Comparison of ENCODE assay signal across 1 cellular context in genomic region chr11:74371269-74372039, GRCh38.
TF ChIP-seq lines count a peak whose summit lies in the region.

No MANE protein-coding gene starts in this region.

TF ChIP-seq in A549, 52 proteins besides CTCF, POLR2A, EP300 and RAD21 (continued from another document):
- TF ChIP-seq KDM5A (IDR thresholded peaks at IDR 0.05) (no peak), HOXB13 (CRISPR knock-in tag; IDR thresholded peaks at IDR 0.05; ENCODE audit: low read depth) (no peak), PHF8 (IDR thresholded peaks at IDR 0.05; ENCODE audit: borderline replicate concordance, low read depth) (no peak)
